ENCODE assay signal across 12 cellular contexts in the genomic region with DNA sequence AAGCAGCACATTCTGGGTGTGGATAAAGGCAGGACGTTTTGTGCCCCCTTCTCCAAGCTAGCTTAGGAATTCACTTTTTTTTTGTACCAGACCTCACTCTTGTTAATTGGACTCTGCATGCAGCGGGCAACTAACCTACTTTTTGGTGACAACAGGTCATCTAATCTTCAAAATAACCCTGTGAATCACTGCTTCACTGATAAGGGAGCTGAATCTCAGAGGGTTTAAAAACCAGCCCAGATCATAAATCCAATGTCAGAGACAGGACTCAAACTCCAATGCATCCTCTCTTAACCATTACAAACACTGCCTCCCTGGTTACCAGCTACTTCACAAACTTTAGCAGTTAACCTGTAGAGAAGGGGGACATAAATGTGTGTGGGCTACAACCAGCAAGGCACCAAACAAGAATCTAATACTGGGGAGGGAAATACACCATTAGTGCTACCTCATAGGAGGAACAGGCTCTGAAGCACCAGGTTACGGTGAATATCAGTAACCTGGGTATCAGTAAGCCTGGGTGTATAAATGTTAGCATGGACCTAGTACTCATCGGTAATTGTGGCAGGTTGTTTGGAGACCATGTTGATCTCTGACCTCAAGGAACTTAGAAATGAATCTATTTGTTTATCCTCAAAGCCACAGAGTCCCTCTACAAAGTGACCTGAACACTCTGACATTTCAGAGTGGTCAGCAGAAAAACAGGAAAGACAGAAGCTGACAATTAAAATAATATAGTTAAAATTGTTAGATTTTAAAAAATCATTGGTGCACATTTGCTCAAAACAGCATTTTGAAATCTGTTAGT. TPM values are rescaled to one million over a fixed set of nuclear protein-coding genes. Genes with fewer than 3 reads are reported as not detected.
DNase-seq lines count a peak whose midpoint lies in the region; ATAC-seq and TF ChIP-seq lines count a peak whose summit lies in the region.
"Had no signal": no experiment of that assay in that cellular context is flagged by ENCODE, and none has a peak within 500 bp of the region (broad histone marks: within the 10 kb centered on the region; RNA-seq: fewer than 3 reads in every experiment).

No MANE protein-coding gene starts in this region.

- no peak for ATAC-seq in activated T-cell treated with anti-CD3 and anti-CD28 coated beads, Interleukin-2, amount 50 U/mL, for 4 hours
- no peak for ATAC-seq in stimulated activated naive B cell treated with anti-CD40 and anti-IgM and Interleukin-4, amounts not matched to agents 10 μg/mL and 1 μg/mL and 100 μg/mL, for 72 hours (replicated peaks)

- peaks cover 92% of the 10 kb centered on the region for H3K79me2 ChIP-seq in OCI-LY7 (ENCODE audit: insufficient read depth, low read depth, low read length)

- peak overlapping the region; percentile 31 for H3K27ac Mint-ChIP-seq in stimulated activated naive B cell treated with anti-CD40 and anti-IgM and Interleukin-4, amounts not matched to agents 10 μg/mL and 1 μg/mL and 100 μg/mL, for 72 hours

- CTCF ChIA-PET in OCI-LY7 (lab: Charles Lee; ENCODE audit: unreplicated experiment): interaction anchor here (0.9 kb wide), 1 partner anchor 14 kb away, joined by 3 read pairs; a partner anchor contains a TSS

- peaks cover 76% of the 10 kb centered on the region for H3K4me1 ChIP-seq in OCI-LY7 (ENCODE audit: insufficient read depth, low read length, poor library complexity, severe bottlenecking)

- H3K36me3 ChIP-seq in OCI-LY7 (ENCODE audit: insufficient read depth, low read length) (peaks cover 62% of the 10 kb centered on the region), MG63 (no peaks in the 10 kb centered on the region)
- H3K36me3 ChIP-seq: right atrium auricular region, tibial artery had no signal

- H2AFZ ChIP-seq in OCI-LY7 (ENCODE audit: low read length): no peak overlapping the region

- no peak for DNase-seq in activated T-cell treated with anti-CD3 and anti-CD28 coated beads, Interleukin-2, amount 50 U/mL, for 4 hours
- no peak for DNase-seq in activated T-cell treated with anti-CD3 and anti-CD28 coated beads, Interleukin-2, amount 50 U/mL, for 1 hour
- DNase-seq in OCI-LY7 (ENCODE audit: low spot score) (no peak), coronary artery (ENCODE audit: low spot score) (no peak), NCI-H2107 treated with DMSO at 0.1 percent for 48 hours (lab: John Stamatoyannopoulos, UW; ENCODE audit: unreplicated experiment) (no peak), MG63 (no peak), occipital lobe (lab: John Stamatoyannopoulos, UW) (no peak)
- DNase-seq in stimulated activated naive B cell treated with anti-CD40 and anti-IgM and Interleukin-4, amounts not matched to agents 10 μg/mL and 1 μg/mL and 100 μg/mL, for 72 hours: no peak
- DNase-seq: cerebellar nuclear complex, NCI-H1436 treated with DMSO at 0.1 percent for 48 hours, tibial artery had no signal

- POLR2A ChIA-PET in OCI-LY7 (lab: Charles Lee): interaction anchor here (0.6 to 2.9 kb wide), 6 partner anchors 11 to 338 kb away, joined by 3 to 7 read pairs (median 4); a partner anchor contains a TSS

- no peaks in the 10 kb centered on the region for H3K27me3 Mint-ChIP-seq in activated T-cell treated with anti-CD3 and anti-CD28 coated beads, Interleukin-2, amount 50 U/mL, for 4 hours (ENCODE audit: low read depth)
- H3K27me3 Mint-ChIP-seq in stimulated activated naive B cell treated with anti-CD40 and anti-IgM and Interleukin-4, amounts not matched to agents 10 μg/mL and 1 μg/mL and 100 μg/mL, for 72 hours: no peaks in the 10 kb centered on the region

- intact Hi-C loops in OCI-LY7 (cut with micrococcal nuclease; ENCODE audit: unreplicated experiment): loop anchor here (5.0 kb wide), 1 partner anchor 111 kb away; no protein-coding TSS in a partner anchor

- H4K20me1 ChIP-seq in OCI-LY7 (ENCODE audit: insufficient read depth, low read length): peaks cover 21% of the 10 kb centered on the region

- no peak for TF ChIP-seq CTCF in OCI-LY7 (conservative IDR thresholded peaks at IDR 0.05; ENCODE audit: low read length)
- TF ChIP-seq CTCF in coronary artery (IDR thresholded peaks at IDR 0.05): no peak

- peaks cover 27% of the 10 kb centered on the region for H3K9me3 ChIP-seq in OCI-LY7 (ENCODE audit: low read length)
- no peaks in the 10 kb centered on the region for H3K9me3 ChIP-seq in MG63
- H3K9me3 ChIP-seq: right atrium auricular region, tibial artery had no signal

- H3K9me2 ChIP-seq in OCI-LY7 (ENCODE audit: insufficient read depth, low read length): no peaks in the 10 kb centered on the region

- peaks cover 17% of the 10 kb centered on the region for H3K36me3 Mint-ChIP-seq in activated T-cell treated with anti-CD3 and anti-CD28 coated beads, Interleukin-2, amount 50 U/mL, for 4 hours (ENCODE audit: insufficient read depth)
- H3K36me3 Mint-ChIP-seq in stimulated activated naive B cell treated with anti-CD40 and anti-IgM and Interleukin-4, amounts not matched to agents 10 μg/mL and 1 μg/mL and 100 μg/mL, for 72 hours: peaks cover 19 to 23% of the 10 kb centered on the region in 2 donors

- peak overlapping the region; percentile 80 for H3K4me2 ChIP-seq in OCI-LY7 (ENCODE audit: low read length)

- BruUV-seq in OCI-LY7 (replicated peaks; lab: Mats Ljungman, UMichigan): no TSS peak

- H3K4me3 Mint-ChIP-seq in activated T-cell treated with anti-CD3 and anti-CD28 coated beads, Interleukin-2, amount 50 U/mL, for 4 hours: peak overlapping the region; percentile 96
- H3K4me3 Mint-ChIP-seq in stimulated activated naive B cell treated with anti-CD40 and anti-IgM and Interleukin-4, amounts not matched to agents 10 μg/mL and 1 μg/mL and 100 μg/mL, for 72 hours: peak overlapping the region; percentile 66

- H3K9me3 Mint-ChIP-seq in activated T-cell treated with anti-CD3 and anti-CD28 coated beads, Interleukin-2, amount 50 U/mL, for 4 hours: no peaks in the 10 kb centered on the region
- peaks cover 0 to 5% of the 10 kb centered on the region in 2 donors for H3K9me3 Mint-ChIP-seq in stimulated activated naive B cell treated with anti-CD40 and anti-IgM and Interleukin-4, amounts not matched to agents 10 μg/mL and 1 μg/mL and 100 μg/mL, for 72 hours

- peaks cover 76% of the 10 kb centered on the region for H3K4me1 Mint-ChIP-seq in activated T-cell treated with anti-CD3 and anti-CD28 coated beads, Interleukin-2, amount 50 U/mL, for 4 hours (ENCODE audit: low read depth)
- H3K4me1 Mint-ChIP-seq in stimulated activated naive B cell treated with anti-CD40 and anti-IgM and Interleukin-4, amounts not matched to agents 10 μg/mL and 1 μg/mL and 100 μg/mL, for 72 hours: peaks cover 47 to 79% of the 10 kb centered on the region in 2 donors

- no peaks in the 10 kb centered on the region for H3K27me3 ChIP-seq in MG63
- H3K27me3 ChIP-seq: right atrium auricular region, tibial artery had no signal

- H3K27ac ChIP-seq in OCI-LY7 (ENCODE audit: low read depth, low read length, poor library complexity, severe bottlenecking) (peak overlapping the region; percentile 94), coronary artery (peak overlapping the region in 1 of 2 donors; percentile 26)

- peak overlapping the region; percentile 96 for H3K4me3 ChIP-seq in OCI-LY7 (ENCODE audit: low read depth, low read length, poor library complexity, severe bottlenecking)
- peak overlapping the region; percentile 97 for H3K4me3 ChIP-seq in coronary artery
- no peak overlapping the region for H3K4me3 ChIP-seq in MG63

RNA-seq across cellular contexts. Expression of a gene that starts 2.6 kb away (rescaled TPM):
- 10 to 100 TPM; 13.4 to 29.9 (median 21.1) TPM for total RNA-seq in activated T-cell treated with anti-CD3 and anti-CD28 coated beads, Interleukin-2, amount 50 U/mL, for 4 hours
- total RNA-seq in OCI-LY7 (2014; rRNA removed; shearing (Covaris generic)): 82.9 and 84.0 TPM in 2 replicates
- total RNA-seq in OCI-LY7 (2022) (70.0 and 93.6 TPM in 2 replicates), occipital lobe (7.8 TPM)
- 4.1 and 7.6 TPM in 2 replicates for total RNA-seq in MG63 (2014; rRNA removed; shearing (Covaris generic); ENCODE audit: low replicate concordance)

RNA-seq across cellular contexts. Expression of a gene that starts 14.1 kb away (rescaled TPM):
- 1 to 10 TPM; 2.6 to 4.0 (median 3.6) TPM for total RNA-seq in activated T-cell treated with anti-CD3 and anti-CD28 coated beads, Interleukin-2, amount 50 U/mL, for 4 hours
- 22.5 and 33.7 TPM in 2 replicates for total RNA-seq in OCI-LY7 (2014; rRNA removed; shearing (Covaris generic))
- total RNA-seq in OCI-LY7 (2022) (51.1 and 73.0 TPM in 2 replicates), occipital lobe (7.3 TPM)
- total RNA-seq in MG63 (2014; rRNA removed; shearing (Covaris generic); ENCODE audit: low replicate concordance): 2.1 and 8.8 TPM in 2 replicates

RNA-seq across cellular contexts. Expression of a gene that starts 51.5 kb away (rescaled TPM):
- total RNA-seq in activated T-cell treated with anti-CD3 and anti-CD28 coated beads, Interleukin-2, amount 50 U/mL, for 4 hours: 10 to 100 TPM; 19.1 to 27.4 (median 20.6) TPM
- total RNA-seq in OCI-LY7 (2014; rRNA removed; shearing (Covaris generic)): 18.2 and 24.9 TPM in 2 replicates
- total RNA-seq in OCI-LY7 (2022) (39.2 and 44.5 TPM in 2 replicates), occipital lobe (127 TPM)
- 17.5 and 23.9 TPM in 2 replicates for total RNA-seq in MG63 (2014; rRNA removed; shearing (Covaris generic); ENCODE audit: low replicate concordance)
